Comparison of ENCODE assay signal across 31 cellular contexts in the genomic region with DNA sequence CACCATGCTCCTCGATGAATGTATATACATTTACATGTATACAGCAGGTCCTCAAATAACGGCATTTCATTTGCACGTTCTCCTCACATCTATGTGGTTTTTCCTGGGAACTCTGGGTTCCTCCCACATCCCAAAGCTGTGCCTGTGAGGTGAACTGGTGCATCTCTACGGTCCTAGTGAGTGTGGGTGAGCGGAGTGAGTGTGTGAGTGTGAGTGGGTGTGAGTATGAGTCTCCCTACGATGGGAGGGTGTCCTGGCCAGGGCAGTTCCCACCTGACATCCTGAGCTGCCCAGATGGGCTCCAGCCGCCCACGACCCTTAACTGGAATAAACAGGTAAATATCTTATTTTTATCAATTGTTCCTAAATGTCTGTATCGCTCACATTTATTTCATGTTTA.
"Had no signal": no experiment of that assay in that cellular context is flagged by ENCODE, and none has a peak within 500 bp of the region (broad histone marks: within the 10 kb centered on the region; RNA-seq: fewer than 3 reads in every experiment).

No MANE protein-coding gene starts in this region.

- H3K9me3 Mint-ChIP-seq: activated B cell treated with CpG ODN at 0.5 μM for 24 hours; activated CD4-positive, alpha-beta memory T cell treated with anti-CD3 and anti-CD28 coated beads, Interleukin-2, amount 10 ng/mL, durations not matched to agents 7 days and 5 days; activated T-cell treated with anti-CD3 and anti-CD28 coated beads, Interleukin-2, amount 50 U/mL, for 24 hours; activated T-cell treated with anti-CD3 and anti-CD28 coated beads, Interleukin-2, amount 50 U/mL, for 72 hours; effector memory CD8-positive, alpha-beta T cell; T-helper 2 cell treated with Interferon-gamma antibody and Interleukin-4, amounts not matched to agents 5 μg/mL and 100 μg/mL, for 36 hours had no signal

- H3K4me3 Mint-ChIP-seq: activated B cell treated with CpG ODN at 0.5 μM for 24 hours; activated CD4-positive, alpha-beta memory T cell treated with anti-CD3 and anti-CD28 coated beads, Interleukin-2, amount 10 ng/mL, durations not matched to agents 7 days and 5 days; activated naive CD8-positive, alpha-beta T cell; activated T-cell treated with anti-CD3 and anti-CD28 coated beads, Interleukin-2, amount 50 U/mL, for 24 hours; activated T-cell treated with anti-CD3 and anti-CD28 coated beads, Interleukin-2, amount 50 U/mL, for 72 hours; effector memory CD8-positive, alpha-beta T cell; T-helper 17 cell; T-helper 2 cell treated with Interferon-gamma antibody and Interleukin-4, amounts not matched to agents 5 μg/mL and 100 μg/mL, for 36 hours had no signal

- H3K4me1 ChIP-seq: foreskin keratinocyte, gastroesophageal sphincter had no signal

- H3K27me3 ChIP-seq: brain microvascular endothelial cell, esophagus muscularis mucosa, foreskin keratinocyte, gastroesophageal sphincter, heart right ventricle, hepatocyte had no signal

- H2AFZ ChIP-seq: hepatocyte had no signal

- DNase-seq: activated B cell treated with CpG ODN at 0.5 μM for 24 hours; activated CD4-positive, alpha-beta memory T cell treated with anti-CD3 and anti-CD28 coated beads, Interleukin-2, amount 10 ng/mL, durations not matched to agents 7 days and 5 days; activated CD4-positive, alpha-beta T cell treated with anti-CD3 and anti-CD28 coated beads for 48 hours; activated CD8-positive, alpha-beta memory T cell treated with anti-CD3 and anti-CD28 coated beads, Interleukin-2, amount 50 U/mL, for 48 hours; activated effector memory CD4-positive, alpha-beta T cell treated with Interleukin-2 at 50 U/mL for 16 hours; activated gamma-delta T cell treated with Interleukin-2 at 50 U/mL for 16 hours; activated naive CD4-positive, alpha-beta T cell treated with anti-CD3 and anti-CD28 coated beads, Interleukin-2, amount 50 U/mL, for 16 hours; activated naive CD4-positive, alpha-beta T cell treated with Interleukin-2 at 50 U/mL for 16 hours; activated T-cell treated with anti-CD3 and anti-CD28 coated beads for 4 hours; activated T-cell treated with anti-CD3 and anti-CD28 coated beads, Interleukin-2, amount 50 U/mL, for 24 hours; activated T-cell treated with anti-CD3 and anti-CD28 coated beads, Interleukin-2, amount 50 U/mL, for 72 hours; amniotic stem cell; brain microvascular endothelial cell; cortex of kidney; dermis blood vessel endothelial cell; effector CD4-positive, alpha-beta T cell; effector memory CD8-positive, alpha-beta T cell; erythroblast; foreskin keratinocyte; heart right ventricle; T-helper 17 cell; T1000; WERI-Rb-1 had no signal

- H3K27me3 Mint-ChIP-seq: activated B cell treated with CpG ODN at 0.5 μM for 24 hours; activated CD4-positive, alpha-beta memory T cell treated with anti-CD3 and anti-CD28 coated beads, Interleukin-2, amount 10 ng/mL, durations not matched to agents 7 days and 5 days; activated naive CD8-positive, alpha-beta T cell; activated T-cell treated with anti-CD3 and anti-CD28 coated beads, Interleukin-2, amount 50 U/mL, for 24 hours; effector memory CD8-positive, alpha-beta T cell; T-helper 17 cell had no signal

- H3K27ac Mint-ChIP-seq: activated B cell treated with CpG ODN at 0.5 μM for 24 hours; activated CD4-positive, alpha-beta memory T cell treated with anti-CD3 and anti-CD28 coated beads, Interleukin-2, amount 10 ng/mL, durations not matched to agents 7 days and 5 days; activated naive CD8-positive, alpha-beta T cell; activated T-cell treated with anti-CD3 and anti-CD28 coated beads, Interleukin-2, amount 50 U/mL, for 24 hours; activated T-cell treated with anti-CD3 and anti-CD28 coated beads, Interleukin-2, amount 50 U/mL, for 72 hours; effector memory CD8-positive, alpha-beta T cell; T-helper 17 cell; T-helper 2 cell treated with Interferon-gamma antibody and Interleukin-4, amounts not matched to agents 5 μg/mL and 100 μg/mL, for 36 hours had no signal

- ATAC-seq: activated CD4-positive, CD25-positive, alpha-beta regulatory T cell treated with anti-CD3 and anti-CD28 coated beads, Interleukin-2, amount 50 U/mL, for 24 hours; activated T-cell treated with anti-CD3 and anti-CD28 coated beads, Interleukin-2, amount 50 U/mL, for 72 hours; effector memory CD8-positive, alpha-beta T cell; foreskin keratinocyte; gastroesophageal sphincter; heart right ventricle; T-helper 17 cell had no signal

- H3K4me3 ChIP-seq: esophagus muscularis mucosa, gastroesophageal sphincter, heart right ventricle, hepatocyte had no signal

- H3K4me2 ChIP-seq: hepatocyte had no signal

- FAIRE-seq: astrocyte, colon had no signal

- H3K9me3 ChIP-seq: esophagus muscularis mucosa, gastroesophageal sphincter, heart right ventricle had no signal

- H3K36me3 ChIP-seq: brain microvascular endothelial cell had no signal

- H3K27ac ChIP-seq: brain microvascular endothelial cell, esophagus muscularis mucosa, foreskin keratinocyte, gastroesophageal sphincter, heart right ventricle, hepatocyte, WERI-Rb-1 had no signal
